26 cellular contexts compared by ENCODE assay signal in the genomic region with DNA sequence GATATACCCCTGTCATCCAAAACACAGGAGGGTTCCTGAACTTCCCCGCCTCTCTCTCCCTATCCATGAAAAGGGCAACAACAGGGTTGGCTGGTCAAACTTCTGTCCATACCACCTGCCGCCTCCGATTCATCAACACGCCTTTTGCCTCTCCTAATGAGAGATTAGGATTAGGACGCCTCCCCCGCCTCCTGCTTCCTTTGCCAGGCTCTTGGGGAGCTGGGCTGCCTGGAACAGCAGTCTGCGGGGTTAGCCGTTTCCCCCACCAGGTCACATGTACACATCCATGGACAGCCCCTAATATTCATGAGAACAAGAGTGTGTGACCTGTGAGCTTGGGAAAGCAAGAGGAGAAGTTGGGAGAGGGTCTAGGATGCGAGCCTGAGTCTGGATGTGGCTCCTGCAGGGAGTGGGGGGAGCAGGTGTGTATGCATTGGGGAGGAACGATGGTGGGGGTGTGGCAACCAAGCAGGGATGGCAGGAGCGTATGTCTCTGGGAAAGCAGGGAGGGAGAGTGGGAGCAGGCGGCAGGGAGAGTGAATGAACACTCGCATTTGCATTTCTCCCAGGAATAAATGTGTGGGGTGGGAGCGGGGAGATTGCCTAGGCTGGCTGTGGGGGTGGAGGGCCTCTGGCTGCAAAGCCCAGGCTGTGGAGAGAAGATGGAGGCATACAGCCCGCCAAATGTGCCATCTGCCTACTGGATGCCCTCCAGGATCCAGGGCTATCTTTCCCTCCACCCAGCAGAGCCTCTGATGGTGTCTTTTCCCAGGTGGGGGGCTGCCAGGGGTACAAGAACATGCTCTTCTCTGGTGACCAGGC. TPM values are rescaled to one million over a fixed set of nuclear protein-coding genes. Genes with fewer than 3 reads are reported as not detected.
DNase-seq lines count a peak whose midpoint lies in the region; ATAC-seq and TF ChIP-seq lines count a peak whose summit lies in the region.
"Had no signal": no experiment of that assay in that cellular context is flagged by ENCODE, and none has a peak within 500 bp of the region (broad histone marks: within the 10 kb centered on the region; RNA-seq: fewer than 3 reads in every experiment).

No MANE protein-coding gene starts in this region.

- peak overlapping the region; percentile 38 for H3K27ac Mint-ChIP-seq in activated T-helper 17 cell treated with anti-CD3 and anti-CD28 coated beads, Interleukin-2, amount 50 U/mL, for 72 hours
- H3K27ac Mint-ChIP-seq: activated naive CD8-positive, alpha-beta T cell treated with anti-CD3 and anti-CD28 coated beads for 36 hours had no signal

- H3K4me3 ChIP-seq in mesendoderm (ENCODE audit: low read length) (no peak overlapping the region), mesenchymal stem cell (ENCODE audit: insufficient read depth in 1 of 2, low read depth in 1 of 2, low read length in 2 of 2) (no peak overlapping the region)

- H3K9me3 ChIP-seq in mesenchymal stem cell (ENCODE audit: control insufficient read depth, low read length): no peaks in the 10 kb centered on the region
- H3K9me3 ChIP-seq: BE2C, Caco-2 had no signal

- no peak overlapping the region for H2AFZ ChIP-seq in mesenchymal stem cell (ENCODE audit: low read depth, low read length)

- no peaks in the 10 kb centered on the region for H3K79me2 ChIP-seq in mesendoderm (ENCODE audit: control insufficient read depth, insufficient read depth, low read length)

- H3K9ac ChIP-seq in mesendoderm (ENCODE audit: low read length) (no peak overlapping the region), mesenchymal stem cell (ENCODE audit: low read length) (no peak overlapping the region)

- no peak for TF ChIP-seq POLR2A in erythroblast (IDR thresholded peaks at IDR 0.05; ENCODE audit: low read length)

- H3K4me1 Mint-ChIP-seq in activated T-helper 17 cell treated with anti-CD3 and anti-CD28 coated beads, Interleukin-2, amount 50 U/mL, for 72 hours: no peaks in the 10 kb centered on the region

- H3K27ac ChIP-seq in mesendoderm (ENCODE audit: low read depth, low read length) (peak overlapping the region; percentile 45), mesenchymal stem cell (ENCODE audit: low read length, poor library complexity, severe bottlenecking) (no peak overlapping the region)

- H2BK120ac ChIP-seq in mesendoderm (ENCODE audit: low read depth, low read length) (no peak overlapping the region), mesenchymal stem cell (ENCODE audit: low read depth, low read length) (no peak overlapping the region)

- no peak overlapping the region for H4K91ac ChIP-seq in mesenchymal stem cell (ENCODE audit: low read length)

- H4K5ac ChIP-seq in mesendoderm (ENCODE audit: low read length): no peak overlapping the region

- H3K4ac ChIP-seq in mesendoderm (ENCODE audit: low read depth, low read length): no peak overlapping the region
- H3K4ac ChIP-seq in mesenchymal stem cell (ENCODE audit: low read depth in 1 of 2, low read length in 2 of 2): no peak overlapping the region

- no peak overlapping the region for H3K4me3 Mint-ChIP-seq in activated T-helper 17 cell treated with anti-CD3 and anti-CD28 coated beads, Interleukin-2, amount 50 U/mL, for 72 hours
- H3K4me3 Mint-ChIP-seq: activated naive CD8-positive, alpha-beta T cell treated with anti-CD3 and anti-CD28 coated beads for 36 hours had no signal

- H3K36me3 ChIP-seq in mesendoderm (ENCODE audit: control insufficient read depth, insufficient read depth, low read length) (no peaks in the 10 kb centered on the region), mesenchymal stem cell (ENCODE audit: control insufficient read depth in 1 of 2, insufficient read depth in 2 of 2, low read depth in 1 of 2, low read length in 2 of 2) (peaks cover 0 to 2% of the 10 kb centered on the region in 2 experiments)
- H3K36me3 ChIP-seq: BE2C had no signal

- H2AK5ac ChIP-seq in mesendoderm (ENCODE audit: low read length) (no peak overlapping the region), mesenchymal stem cell (ENCODE audit: low read length, severe bottlenecking) (no peak overlapping the region)

- H2BK15ac ChIP-seq in mesendoderm (replicated peaks; ENCODE audit: low read depth): no peak overlapping the region
- no peak overlapping the region for H2BK15ac ChIP-seq in mesenchymal stem cell (ENCODE audit: low read depth, poor library complexity, severe bottlenecking)

- H3K27me3 ChIP-seq in mesendoderm (ENCODE audit: insufficient read depth, low read length, poor library complexity) (no peaks in the 10 kb centered on the region), mesenchymal stem cell (ENCODE audit: control insufficient read depth in 1 of 2, insufficient read depth in 1 of 2, low read length in 2 of 2) (peaks cover 16 to 42% of the 10 kb centered on the region in 2 experiments)
- H3K27me3 ChIP-seq: BE2C had no signal

- WGBS in mesendoderm (ENCODE audit: extremely low coverage, insufficient coverage, low lambda C conversion rate): no CpG with 5 or more reads among the region's 15 CpGs
- WGBS in mesenchymal stem cell: 71% methylated on average over 13 of the region's 15 CpGs

- H3K79me1 ChIP-seq in mesendoderm (ENCODE audit: low read length) (no peaks in the 10 kb centered on the region), mesenchymal stem cell (replicated peaks; ENCODE audit: low read length, poor library complexity, severe bottlenecking) (no peaks in the 10 kb centered on the region)

- H2BK12ac ChIP-seq in mesenchymal stem cell (ENCODE audit: low read length in 2 of 2): peak overlapping the region in 1 of 2 experiments; percentile 33

- peaks cover 10% of the 10 kb centered on the region for H3K27me3 Mint-ChIP-seq in activated T-helper 17 cell treated with anti-CD3 and anti-CD28 coated beads, Interleukin-2, amount 50 U/mL, for 72 hours
- H3K27me3 Mint-ChIP-seq: activated naive CD8-positive, alpha-beta T cell treated with anti-CD3 and anti-CD28 coated beads for 36 hours had no signal

- H3K4me2 ChIP-seq in mesendoderm (ENCODE audit: low read length): no peak overlapping the region
- no peak overlapping the region for H3K4me2 ChIP-seq in mesenchymal stem cell (ENCODE audit: low read length, poor library complexity, severe bottlenecking)

- H3K9me3 Mint-ChIP-seq in activated T-helper 17 cell treated with anti-CD3 and anti-CD28 coated beads, Interleukin-2, amount 50 U/mL, for 72 hours: no peaks in the 10 kb centered on the region
- H3K9me3 Mint-ChIP-seq: activated naive CD8-positive, alpha-beta T cell treated with anti-CD3 and anti-CD28 coated beads for 36 hours had no signal

- H3K23ac ChIP-seq in mesendoderm (ENCODE audit: low read length): no peak overlapping the region
- no peak overlapping the region for H3K23ac ChIP-seq in mesenchymal stem cell (ENCODE audit: low read length in 2 of 2)

- H3K18ac ChIP-seq in mesendoderm (ENCODE audit: low read length) (no peak overlapping the region), mesenchymal stem cell (ENCODE audit: low read depth in 1 of 2, low read length in 2 of 2) (no peak overlapping the region)

- H2BK5ac ChIP-seq in mesendoderm (ENCODE audit: low read length) (no peak overlapping the region), mesenchymal stem cell (ENCODE audit: low read depth, low read length, poor library complexity, severe bottlenecking) (no peak overlapping the region)

- H4K8ac ChIP-seq in mesendoderm (ENCODE audit: low read depth, low read length): no peak overlapping the region
- no peak overlapping the region for H4K8ac ChIP-seq in mesenchymal stem cell (ENCODE audit: low read length)

- ATAC-seq in activated T-helper 17 cell treated with anti-CD3 and anti-CD28 coated beads, Interleukin-2, amount 50 U/mL, for 72 hours (replicated peaks): no peak
- ATAC-seq: HepG2, right cardiac atrium had no signal

- DNase-seq in DMS 273 (lab: John Stamatoyannopoulos, UW; ENCODE audit: unreplicated experiment) (peak; percentile 97), NCI-H2171 treated with DMSO at 0.1 percent for 48 hours (lab: John Stamatoyannopoulos, UW) (peak; percentile 93), mesendoderm (peak; percentile 21), mesenteric fat pad (ENCODE audit: low spot score) (no peak), mesenchymal stem cell (no peak), NCI-H1048 (lab: John Stamatoyannopoulos, UW) (no peak), erythroblast (lab: John Stamatoyannopoulos, UW) (no peak)
- DNase-seq: activated CD4-positive, alpha-beta T cell treated with anti-CD3 and anti-CD28 coated beads for 4 hours; activated naive CD8-positive, alpha-beta T cell treated with anti-CD3 and anti-CD28 coated beads for 36 hours; BE2C; Caco-2; EL; HCEC 1CT; NCI-H1417 treated with DMSO at 0.1 percent for 48 hours; NCI-H345; right cardiac atrium; Right ventricle myocardium superior; SW 1271 had no signal

- H3K36me3 Mint-ChIP-seq in activated T-helper 17 cell treated with anti-CD3 and anti-CD28 coated beads, Interleukin-2, amount 50 U/mL, for 72 hours (ENCODE audit: low read depth): no peaks in the 10 kb centered on the region
- H3K36me3 Mint-ChIP-seq: activated naive CD8-positive, alpha-beta T cell treated with anti-CD3 and anti-CD28 coated beads for 36 hours had no signal

- H3K4me1 ChIP-seq in mesendoderm (ENCODE audit: control insufficient read depth, low read depth, low read length) (peaks cover 13% of the 10 kb centered on the region), mesenchymal stem cell (ENCODE audit: control insufficient read depth, insufficient read depth, low read depth, low read length) (peaks cover 3% of the 10 kb centered on the region)
- H3K4me1 ChIP-seq: Caco-2 had no signal

- H3K56ac ChIP-seq in mesendoderm (ENCODE audit: low read length): peak overlapping the region; percentile 22

- peak overlapping the region in 1 of 2 experiments; percentile 88 for H3K14ac ChIP-seq in mesenchymal stem cell (ENCODE audit: low read length in 2 of 2)

RNA-seq across cellular contexts. Expression of a gene that starts 2.1 kb away (rescaled TPM):
- total RNA-seq in activated T-helper 17 cell treated with anti-CD3 and anti-CD28 coated beads, Interleukin-2, amount 50 U/mL, for 72 hours: not detected
- polyA plus RNA-seq in mesendoderm (2013, experiment 1 of 2): 0.42 TPM
- polyA plus RNA-seq in mesendoderm (2013, experiment 2 of 2): 0.55 TPM
- total RNA-seq in mesenteric fat pad: not detected
- polyA plus RNA-seq in mesenchymal stem cell (2013, experiment 1 of 2): not detected
- polyA plus RNA-seq in mesenchymal stem cell (2013, experiment 2 of 2): not detected
- total RNA-seq: A172; activated naive CD8-positive, alpha-beta T cell treated with anti-CD3 and anti-CD28 coated beads for 36 hours; Caco-2; fibroblast of lung; HepG2; liver; OCI-LY7; right cardiac atrium; Right ventricle myocardium superior; subcutaneous adipose tissue; ureter had no signal
- polyA plus RNA-seq: fibroblast of lung, HepG2, liver, right cardiac atrium had no signal

RNA-seq across cellular contexts. Expression of a gene that starts 16.3 kb away (rescaled TPM):
- total RNA-seq in activated T-helper 17 cell treated with anti-CD3 and anti-CD28 coated beads, Interleukin-2, amount 50 U/mL, for 72 hours: not detected
- polyA plus RNA-seq in mesendoderm (2013, experiment 1 of 2): 0.04 TPM
- 0.04 TPM for polyA plus RNA-seq in mesendoderm (2013, experiment 2 of 2)
- 80.0 TPM for total RNA-seq in mesenteric fat pad
- polyA plus RNA-seq in mesenchymal stem cell (2013, experiment 1 of 2): 2.2 TPM
- 2.1 TPM for polyA plus RNA-seq in mesenchymal stem cell (2013, experiment 2 of 2)
- total RNA-seq: A172; activated naive CD8-positive, alpha-beta T cell treated with anti-CD3 and anti-CD28 coated beads for 36 hours; Caco-2; HepG2; OCI-LY7 had no signal
- polyA plus RNA-seq: HepG2 had no signal

Comparison
In these comparisons a context has a peak if more than half of its experiments do, and no peak if none do; other contexts are left out.
1. DNase-seq: peak in DMS 273 (single experiment), NCI-H2171 treated with DMSO at 0.1 percent for 48 hours (single experiment) and mesendoderm (single experiment); none in mesenteric fat pad (single experiment), mesenchymal stem cell (single experiment), NCI-H1048 (single experiment) and erythroblast (0 of 2).
2. RNA of a gene that starts 16.3 kb away (total RNA-seq): 80.0 TPM in mesenteric fat pad (single experiment); not detected in activated T-helper 17 cell treated with anti-CD3 and anti-CD28 coated beads, Interleukin-2, amount 50 U/mL, for 72 hours; every median in the first group is over 10 times any median in the second.